Comparison of ENCODE assay signal across 15 cellular contexts in the genomic region with DNA sequence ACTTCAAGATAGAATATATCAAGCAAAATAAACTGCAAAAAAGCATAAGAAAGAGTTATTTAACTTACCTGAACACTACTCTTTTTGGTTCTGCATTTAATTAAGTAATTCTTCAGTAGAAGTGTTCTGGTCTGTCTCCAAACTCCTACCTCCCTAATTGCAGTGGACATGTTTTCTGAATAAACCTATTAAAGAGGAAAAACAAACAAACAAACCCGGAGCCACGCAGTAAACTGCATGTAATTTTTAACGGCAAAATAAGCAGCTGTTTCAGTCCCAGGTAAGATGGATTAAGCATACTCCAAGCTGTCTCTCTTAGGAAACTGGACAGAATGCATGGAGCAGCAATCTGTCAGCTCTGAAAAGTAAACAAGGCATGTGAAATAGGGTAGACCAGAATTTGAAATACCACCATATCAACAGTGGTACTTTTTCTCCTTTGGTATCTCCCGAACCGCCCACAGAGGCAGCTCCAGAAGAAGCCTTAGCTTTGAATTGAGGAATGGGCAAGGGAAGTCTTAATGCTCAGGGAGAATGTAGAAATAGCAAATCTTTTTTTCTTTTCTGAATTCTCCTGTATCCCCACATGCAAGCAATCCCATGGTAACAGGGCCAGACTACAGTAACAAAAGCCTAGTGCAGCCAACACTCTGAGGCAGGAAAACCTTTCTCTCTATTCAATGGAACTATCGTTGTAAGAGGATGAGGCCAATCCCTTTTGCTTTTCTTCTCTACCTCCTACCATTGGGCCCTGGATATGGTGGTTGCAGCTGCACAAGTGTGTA. TPM values are rescaled to one million over a fixed set of nuclear protein-coding genes. Genes with fewer than 3 reads are reported as not detected.
DNase-seq lines count a peak whose midpoint lies in the region; ATAC-seq, FAIRE-seq and TF ChIP-seq lines count a peak whose summit lies in the region.
"Had no signal": no experiment of that assay in that cellular context is flagged by ENCODE, and none has a peak within 500 bp of the region (broad histone marks: within the 10 kb centered on the region; RNA-seq: fewer than 3 reads in every experiment).

No MANE protein-coding gene starts in this region.

- intact Hi-C loops in mucosa of descending colon (cut with DNase I, micrococcal nuclease): no loop called here

- DNase-seq in NCI-H1417 (lab: John Stamatoyannopoulos, UW) (peak in 2 of 3 experiments; percentile 13 to 60), NCI-H1417 treated with DMSO at 0.1 percent for 48 hours (lab: John Stamatoyannopoulos, UW) (no peak), NCI-H82 (lab: John Stamatoyannopoulos, UW) (peak; percentile 95), NOMO-1 treated with DMSO at 0.1 percent for 48 hours (lab: John Stamatoyannopoulos, UW; ENCODE audit: unreplicated experiment) (no peak), islet precursor cell (no peak), mucosa of descending colon (no peak), iPS-NIHi11 (ENCODE audit: low spot score) (no peak)
- DNase-seq: adrenal gland; gastrocnemius medialis; left cardiac atrium; NCI-H1048; stimulated activated CD4-positive, alpha-beta T cell treated with anti-CD3 and anti-CD28 coated beads, Interleukin-12 subunit alpha, Interleukin-12 subunit beta, amount 100 ng/mL, for 4 hours; trophoblast cell had no signal

- H3K9me3 ChIP-seq in mucosa of descending colon: no peaks in the 10 kb centered on the region
- H3K9me3 ChIP-seq: adrenal gland, gastrocnemius medialis had no signal

- peak; percentile 90 for FAIRE-seq in endometrium (lab: Jason Lieb, UNC)
- FAIRE-seq: HTR-8/SVneo had no signal

- H3K36me3 ChIP-seq in mucosa of descending colon (ENCODE audit: low read depth): no peaks in the 10 kb centered on the region
- H3K36me3 ChIP-seq: adrenal gland had no signal

- no peak for ATAC-seq in mucosa of descending colon
- ATAC-seq: gastrocnemius medialis, left cardiac atrium had no signal

- no peaks in the 10 kb centered on the region for H3K4me1 ChIP-seq in mucosa of descending colon (ENCODE audit: low read depth)
- H3K4me1 ChIP-seq: adrenal gland had no signal

- TF ChIP-seq CTCF in mucosa of descending colon (IDR thresholded peaks at IDR 0.05): no peak

- H3K4me3 ChIP-seq in mucosa of descending colon: no peak overlapping the region
- H3K4me3 ChIP-seq: adrenal gland, gastrocnemius medialis had no signal

RNA-seq across cellular contexts. Expression of a gene that starts 12.5 kb away (rescaled TPM):
- total RNA-seq in mucosa of descending colon: 100 to 1,000 TPM in 1 of 3 donors, 10 to 100 TPM in 2; 46.2 to 100 (median 52.7) TPM

Comparison
In these comparisons a context has a peak if more than half of its experiments do, and no peak if none do; other contexts are left out.
1. DNase-seq: peak in NCI-H1417 (2 of 3) and NCI-H82 (single experiment); none in NCI-H1417 treated with DMSO at 0.1 percent for 48 hours (single experiment), NOMO-1 treated with DMSO at 0.1 percent for 48 hours (single experiment), islet precursor cell (single experiment), mucosa of descending colon (0 of 3) and iPS-NIHi11 (single experiment).